8 cellular contexts compared by ENCODE assay signal in genomic region chr22:50030315-50031188, GRCh38. TPM values are rescaled to one million over a fixed set of nuclear protein-coding genes. Genes with fewer than 3 reads are reported as not detected.
DNase-seq lines count a peak whose midpoint lies in the region; ATAC-seq and TF ChIP-seq lines count a peak whose summit lies in the region.

No MANE protein-coding gene starts in this region.

- H3K9me3 ChIP-seq in heart left ventricle (no peaks in the 10 kb centered on the region), prostate gland (no peaks in the 10 kb centered on the region), vagina (no peaks in the 10 kb centered on the region)

- H3K4me1 ChIP-seq in heart left ventricle, result peaks cover 0 to 10% (median 4%) of the 10 kb centered on the region in 12 donors
- peaks cover 4% of the 10 kb centered on the region for H3K4me1 ChIP-seq in prostate gland (replicated peaks)
- H3K4me1 ChIP-seq in vagina, result peaks cover 15% of the 10 kb centered on the region

- no peak for TF ChIP-seq POLR2A in heart left ventricle (IDR thresholded peaks at IDR 0.05)
- TF ChIP-seq POLR2A in prostate gland (IDR thresholded peaks at IDR 0.05), result no peak
- TF ChIP-seq POLR2A in vagina (IDR thresholded peaks at IDR 0.05), result no peak

- TF ChIP-seq CTCF in heart left ventricle (IDR thresholded peaks at IDR 0.05) (peak; percentile 79 to 94 (median 87)), prostate gland (IDR thresholded peaks at IDR 0.05) (peak; percentile 89 to 98 (median 96)), vagina (IDR thresholded peaks at IDR 0.05) (peak; percentile 75 to 89 (median 84))

- H3K27me3 ChIP-seq in heart left ventricle (peaks cover 0 to 47% (median 11%) of the 10 kb centered on the region in 9 donors), prostate gland (replicated peaks; ENCODE audit: insufficient read depth) (no peaks in the 10 kb centered on the region), vagina (no peaks in the 10 kb centered on the region)

- 20 to 43% (median 27%) methylated on average over 19 to 51 of the region's 51 CpGs for WGBS in heart left ventricle, 4 donors
- 24% methylated on average over 49 of the region's 51 CpGs for WGBS in prostate gland

- intact Hi-C loops in heart left ventricle (cut with DNase I), result loop anchor here (1.0 to 10.0 kb wide), 10 partner anchors 38 to 266 kb away; no protein-coding TSS in a partner anchor
- intact Hi-C loops in prostate gland (cut with DNase I), result loop anchor here (2.0 kb wide), 1 partner anchor 100 kb away; no protein-coding TSS in a partner anchor
- intact Hi-C loops in vagina (cut with DNase I), result loop anchor here (2.0 kb wide), 1 partner anchor 100 kb away; no protein-coding TSS in a partner anchor

- H3K36me3 ChIP-seq in heart left ventricle, result no peaks in the 10 kb centered on the region
- no peaks in the 10 kb centered on the region for H3K36me3 ChIP-seq in prostate gland
- H3K36me3 ChIP-seq in vagina, result no peaks in the 10 kb centered on the region

- peak in 3 of 4 donors; percentile 81 to 91 (median 84) for ATAC-seq in heart left ventricle

- H3K4me3 ChIP-seq in heart left ventricle (peak overlapping the region in 1 of 12 donors; percentile 26), prostate gland (no peak overlapping the region), vagina (no peak overlapping the region)

- DNase-seq in NCI-H1417 (lab: John Stamatoyannopoulos, UW) (peak; percentile 20 to 80 (median 72)), NCI-H1417 treated with DMSO at 0.1 percent for 48 hours (lab: John Stamatoyannopoulos, UW) (no peak), LoVo (ENCODE audit: low spot score) (peak; percentile 73), T follicular helper cell (ENCODE audit: low read depth) (peak; percentile 76), heart left ventricle (peak; percentile 51 to 87 (median 64)), prostate gland (ENCODE audit: low spot score) (peak; percentile 79), vagina (ENCODE audit: extremely low spot score in 2 of 2) (no peak)
- peak; percentile 61 for DNase-seq in activated naive CD8-positive, alpha-beta T cell treated with anti-CD3 and anti-CD28 coated beads, Interleukin-2, amount 50 U/mL, for 16 hours (ENCODE audit: low read depth, low spot score)

- H3K27ac ChIP-seq in heart left ventricle (no peak overlapping the region), prostate gland (no peak overlapping the region), vagina (no peak overlapping the region)

RNA-seq across cellular contexts. Expression of gene IL17REL, which starts 18.0 kb away (rescaled TPM):
- total RNA-seq in heart left ventricle, result not detected
- polyA plus RNA-seq in heart left ventricle, result not detected
- total RNA-seq in prostate gland, result under 1 TPM in 1 of 2 donors, not detected in 1; 0.68 TPM
- not detected for total RNA-seq in vagina

RNA-seq across cellular contexts. Expression of gene TTLL8, which starts 27.5 kb away (rescaled TPM):
- total RNA-seq in heart left ventricle, result not detected
- polyA plus RNA-seq in heart left ventricle, result not detected
- under 1 TPM in 1 of 2 donors, not detected in 1; 0.74 TPM for total RNA-seq in prostate gland
- not detected for total RNA-seq in vagina

RNA-seq across cellular contexts. Expression of gene MLC1, which starts 54.7 kb away (rescaled TPM):
- total RNA-seq in heart left ventricle (under 1 TPM in 4 of 9 donors, not detected in 5; 0.07 to 0.80 (median 0.30) TPM), prostate gland (1 to 10 TPM in 1 of 2 donors, under 1 TPM in 1; 0.68 to 1.1 TPM), vagina (29.2 TPM)
- under 1 TPM; 0.03 to 0.19 TPM for polyA plus RNA-seq in heart left ventricle

RNA-seq across cellular contexts. Expression of gene MOV10L1, which starts 59.3 kb away (rescaled TPM):
- total RNA-seq in heart left ventricle, result under 1 TPM in 3 of 9 donors, not detected in 6; 0.09 to 0.63 (median 0.13) TPM
- polyA plus RNA-seq in heart left ventricle, result under 1 TPM; 0.06 to 0.27 TPM
- total RNA-seq in prostate gland, result 10 to 100 TPM in 1 of 2 donors, under 1 TPM in 1; 0.36 to 18.9 TPM
- total RNA-seq in vagina, result 0.98 TPM

Comparison
In these comparisons a context has a peak if more than half of its experiments do, and no peak if none do; other contexts are left out.
1. DNase-seq: peak in NCI-H1417 (3 of 3), LoVo (single experiment), T follicular helper cell (single experiment), activated naive CD8-positive, alpha-beta T cell treated with anti-CD3 and anti-CD28 coated beads, Interleukin-2, amount 50 U/mL, for 16 hours (single experiment), heart left ventricle (5 of 5) and prostate gland (single experiment); none in NCI-H1417 treated with DMSO at 0.1 percent for 48 hours (single experiment) and vagina (0 of 2).
2. RNA of gene MLC1, which starts 54.7 kb away (total RNA-seq): 29.2 TPM in vagina (single experiment); 0.68 to 1.1 TPM in prostate gland and 0.07 to 0.80 TPM in heart left ventricle; every median in the first group is over 10 times any median in the second.
3. Peak in every context shown above with its lines, with median percentiles within 50 percentile points of each other: CTCF ChIP-seq.